ENCODE assay signal across 24 cellular contexts in genomic region chr22:20977019-20977418, GRCh38. TPM values are rescaled to one million over a fixed set of nuclear protein-coding genes. Genes with fewer than 3 reads are reported as not detected.
DNase-seq lines count a peak whose midpoint lies in the region; ATAC-seq, FAIRE-seq and TF ChIP-seq lines count a peak whose summit lies in the region.
"Had no signal": no experiment of that assay in that cellular context is flagged by ENCODE, and none has a peak within 500 bp of the region (broad histone marks: within the 10 kb centered on the region; RNA-seq: fewer than 3 reads in every experiment).

No MANE protein-coding gene starts in this region.

- H3K9me3 ChIP-seq in HEK293 (ENCODE audit: control insufficient read depth, insufficient read depth, low read depth, low read length) = no peaks in the 10 kb centered on the region
- peaks cover 11% of the 10 kb centered on the region for H3K9me3 ChIP-seq in K562 (replicated peaks; ENCODE audit: control insufficient read depth, insufficient read depth, low read depth, low read length)
- H3K9me3 ChIP-seq in neuronal stem cell (replicated peaks in 1 of 2; ENCODE audit: control insufficient read depth in 2 of 2, insufficient read depth in 1 of 2, low read depth in 1 of 2, low read length in 2 of 2) = peaks cover 7 to 9% of the 10 kb centered on the region in 2 donors
- H3K9me3 ChIP-seq in stomach = peaks cover 0 to 10% (median 8%) of the 10 kb centered on the region in 4 donors

- peaks cover 2% of the 10 kb centered on the region for H3K9me3 Mint-ChIP-seq in stimulated activated effector memory CD8-positive, alpha-beta T cell treated with anti-CD3 and anti-CD28 coated beads, Interleukin-12 subunit alpha, Interleukin-12 subunit beta, amount 100 ng/mL, for 72 hours

- no TSS peak for BruUV-seq in K562 (replicated peaks; lab: Mats Ljungman, UMichigan)

- H3K4me1 Mint-ChIP-seq in stimulated activated effector memory CD8-positive, alpha-beta T cell treated with anti-CD3 and anti-CD28 coated beads, Interleukin-12 subunit alpha, Interleukin-12 subunit beta, amount 100 ng/mL, for 72 hours = peaks cover 30% of the 10 kb centered on the region

- peak overlapping the region; percentile 22 for H4K91ac ChIP-seq in neuronal stem cell (ENCODE audit: low read depth, low read length, poor library complexity)

- H3K4me2 ChIP-seq in K562 (ENCODE audit: insufficient read depth, low read length) = no peak overlapping the region
- H3K4me2 ChIP-seq in neuronal stem cell (ENCODE audit: insufficient read depth, low read length, poor library complexity, severe bottlenecking) = no peak overlapping the region
- H3K4me2 ChIP-seq: GM23338 had no signal

- TF ChIP-seq RAD21 in K562 (CRISPR knock-in tag; conservative IDR thresholded peaks at IDR 0.05 in 1 of 2, IDR thresholded peaks at IDR 0.05 in 1 of 2) = no peak

- H3K9ac ChIP-seq in K562 (ENCODE audit: insufficient read depth in 1 of 2, low read depth in 2 of 2, low read length in 2 of 2) (peak overlapping the region in 1 of 2 experiments; percentile 66; a peak in 1 of 4 replicates), neuronal stem cell (ENCODE audit: low read depth, low read length, poor library complexity) (peak overlapping the region; percentile 10)

- H3K36me3 Mint-ChIP-seq in stimulated activated effector memory CD8-positive, alpha-beta T cell treated with anti-CD3 and anti-CD28 coated beads, Interleukin-12 subunit alpha, Interleukin-12 subunit beta, amount 100 ng/mL, for 72 hours = peaks cover 7% of the 10 kb centered on the region

- no peaks in the 10 kb centered on the region for H3K9me1 ChIP-seq in K562 (ENCODE audit: control insufficient read depth, insufficient read depth, low read length)

- CTCF ChIA-PET in HEK293 (lab: Yijun Ruan, JAX) (interaction anchor here (1.0 kb wide), 1 partner anchor 17 kb away, joined by 4 read pairs; no protein-coding TSS in a partner anchor), K562 (lab: Yijun Ruan, JAX; ENCODE audit: low intra/inter-chr PET ratio) (no interaction called here)

- TF ChIP-seq EP300 in K562 (IDR thresholded peaks at IDR 0.05; ENCODE audit: low read length) (no peak), stomach (IDR thresholded peaks at IDR 0.05) (no peak)

- H2AFZ ChIP-seq in K562 (ENCODE audit: low read depth, low read length) (no peak overlapping the region), neuronal stem cell (ENCODE audit: low read length) (no peak overlapping the region)
- H2AFZ ChIP-seq: GM23338 had no signal

- WGBS in K562 (ENCODE audit: insufficient coverage, low coverage, missing lambda C conversion rate) = 11% methylated on average over 11 of the region's 11 CpGs
- no CpG with 5 or more reads among the region's 11 CpGs for WGBS in neuronal stem cell (ENCODE audit: extremely low coverage in 2 of 2, insufficient read length in 2 of 2, insufficient replicate concordance in 1 of 2), 2 donors
- WGBS in stomach, 5 donors = 71 to 85% (median 80%) methylated on average over 9 to 11 of the region's 11 CpGs

- peak overlapping the region; percentile 82 for H3K23ac ChIP-seq in neuronal stem cell (ENCODE audit: low read depth, low read length, poor library complexity)

- FAIRE-seq in K562 (lab: Jason Lieb, UNC) = no peak
- FAIRE-seq: GM12891, GM18507 had no signal

- peak overlapping the region; percentile 69 for H2AK5ac ChIP-seq in neuronal stem cell (ENCODE audit: low read depth, low read length)

- H2BK15ac ChIP-seq in neuronal stem cell (ENCODE audit: low read length) = peak overlapping the region; percentile 16

- in situ Hi-C loops in K562 (cut with MboI) = no loop called here

- H3K27ac ChIP-seq in HEK293 (ENCODE audit: extremely low read depth, low read depth, low read length) (no peak overlapping the region), K562 (ENCODE audit: extremely low read depth, low read depth, low read length) (no peak overlapping the region), neuronal stem cell (replicated peaks; ENCODE audit: low read length) (no peak overlapping the region), stomach (no peak overlapping the region)

- H3K4me3 ChIP-seq in HEK293 (ENCODE audit: low read depth, low read length) (no peak overlapping the region), K562 (no peak overlapping the region), neuronal stem cell (ENCODE audit: low read length in 2 of 2) (no peak overlapping the region), stomach (no peak overlapping the region)
- H3K4me3 ChIP-seq: GM23338 had no signal

- H3K27me3 ChIP-seq in K562 (ENCODE audit: control insufficient read depth in 2 of 2, insufficient read depth in 2 of 2, low read length in 2 of 2) (peaks cover 37 to 55% of the 10 kb centered on the region in 2 experiments; a peak in 4 of 5 replicates), neuronal stem cell (ENCODE audit: control insufficient read depth in 3 of 3, insufficient read depth in 3 of 3, low read depth in 1 of 3, low read length in 3 of 3) (no peaks in the 10 kb centered on the region), stomach (peaks cover 0 to 17% (median 0%) of the 10 kb centered on the region in 3 donors)

- H3K36me3 ChIP-seq in HEK293 (ENCODE audit: control insufficient read depth in 2 of 2, insufficient read depth in 1 of 2, low read length in 2 of 2) (no peaks in the 10 kb centered on the region), K562 (ENCODE audit: control insufficient read depth, insufficient read depth, low read length) (no peaks in the 10 kb centered on the region), neuronal stem cell (replicated peaks in 1 of 2; ENCODE audit: control insufficient read depth in 2 of 2, insufficient read depth in 2 of 2, low read length in 2 of 2) (no peaks in the 10 kb centered on the region), stomach (no peaks in the 10 kb centered on the region)

- H2BK120ac ChIP-seq in neuronal stem cell (ENCODE audit: low read depth, low read length) = no peak overlapping the region

- peak overlapping the region; percentile 60 for H3K18ac ChIP-seq in neuronal stem cell (ENCODE audit: low read length)

- POLR2A ChIA-PET in HEK293 (lab: Yijun Ruan, JAX) = no interaction called here
- POLR2A ChIA-PET in K562 (lab: Yijun Ruan, JAX) = interaction anchor here (1.3 to 64.4 kb wide), 5 partner anchors 9 to 59 kb away, joined by 5 to 1556 read pairs (median 177); partner anchors contain the start of genes AIFM3, CRKL and THAP7

- H3K4me1 ChIP-seq in HEK293 (ENCODE audit: control insufficient read depth, insufficient read depth, low read length) (no peaks in the 10 kb centered on the region), K562 (replicated peaks in 1 of 2; ENCODE audit: control insufficient read depth in 2 of 2, insufficient read depth in 2 of 2, low read length in 2 of 2) (peaks cover 11 to 60% of the 10 kb centered on the region in 2 experiments), neuronal stem cell (ENCODE audit: control insufficient read depth in 2 of 2, insufficient read depth in 1 of 2, low read depth in 1 of 2, low read length in 2 of 2) (peaks cover 15 to 29% of the 10 kb centered on the region in 2 donors), stomach (peaks cover 24 to 28% (median 25%) of the 10 kb centered on the region in 4 donors)

- TF ChIP-seq CTCF in HEK293 (tag by site-specific recombination; IDR thresholded peaks at IDR 0.05) (no peak), K562 (IDR thresholded peaks at IDR 0.05 in 2 of 3, conservative IDR thresholded peaks at IDR 0.05 in 1 of 3; ENCODE audit: insufficient read depth in 2 of 3, low read depth in 1 of 3, low read length in 3 of 3) (no peak), stomach (IDR thresholded peaks at IDR 0.05) (no peak)

- H3K27ac Mint-ChIP-seq in stimulated activated effector memory CD8-positive, alpha-beta T cell treated with anti-CD3 and anti-CD28 coated beads, Interleukin-12 subunit alpha, Interleukin-12 subunit beta, amount 100 ng/mL, for 72 hours = no peak overlapping the region
- H3K27ac Mint-ChIP-seq: GM23338, H9, HFFc6 had no signal

- intact Hi-C loops in K562 (cut with micrococcal nuclease) = no loop called here
- intact Hi-C loops in stomach (cut with DNase I; ENCODE audit: low total_unique reads) = no loop called here

- no peak overlapping the region for H3K4ac ChIP-seq in neuronal stem cell (ENCODE audit: low read length)

- no peak overlapping the region for H2BK5ac ChIP-seq in neuronal stem cell (ENCODE audit: low read length)

- H3K4me3 Mint-ChIP-seq in stimulated activated effector memory CD8-positive, alpha-beta T cell treated with anti-CD3 and anti-CD28 coated beads, Interleukin-12 subunit alpha, Interleukin-12 subunit beta, amount 100 ng/mL, for 72 hours = no peak overlapping the region
- H3K4me3 Mint-ChIP-seq: CD4-positive, alpha-beta memory T cell; GM23338; HFFc6 had no signal

- no peak overlapping the region for H3K14ac ChIP-seq in neuronal stem cell (ENCODE audit: low read length)

- peak overlapping the region; percentile 69 for H2BK12ac ChIP-seq in neuronal stem cell (ENCODE audit: low read length)

- no peak overlapping the region for H4K8ac ChIP-seq in neuronal stem cell (ENCODE audit: low read depth, low read length)

- H3K79me2 ChIP-seq in K562 (ENCODE audit: control insufficient read depth, insufficient read depth, low read length) = peaks cover 9% of the 10 kb centered on the region; the same call in 2 of the 3 replicates

- DNase-seq in K562 (ENCODE audit: extremely low read depth in 1 of 4, low spot score in 3 of 4) (no peak), neuronal stem cell (ENCODE audit: low spot score) (no peak), stomach (no peak)
- DNase-seq in stimulated activated CD4-positive, alpha-beta T cell treated with anti-CD3 and anti-CD28 coated beads, Interleukin-12 subunit alpha, Interleukin-12 subunit beta, amount 100 ng/mL, for 4 hours = no peak
- no peak for DNase-seq in stimulated activated effector memory CD8-positive, alpha-beta T cell treated with anti-CD3 and anti-CD28 coated beads, Interleukin-12 subunit alpha, Interleukin-12 subunit beta, amount 100 ng/mL, for 72 hours (ENCODE audit: low spot score in 2 of 2)
- DNase-seq: C1 segment of cervical spinal cord; Calu3; CD4-positive, alpha-beta memory T cell; COR-L47; DMS53; DMS79 treated with DMSO at 0.1 percent for 48 hours; GF-D8; H9; HFFc6 had no signal

- peaks cover 5% of the 10 kb centered on the region for H4K20me1 ChIP-seq in K562 (replicated peaks; ENCODE audit: control insufficient read depth, insufficient read depth, low read length)

- no peak for ATAC-seq in K562
- no peak for ATAC-seq in stimulated activated effector memory CD8-positive, alpha-beta T cell treated with anti-CD3 and anti-CD28 coated beads, Interleukin-12 subunit alpha, Interleukin-12 subunit beta, amount 100 ng/mL, for 72 hours
- ATAC-seq: GM23338, HCT116 had no signal

- no peak for TF ChIP-seq POLR2A in K562 (conservative IDR thresholded peaks at IDR 0.05)
- no peak for TF ChIP-seq POLR2A in stomach (IDR thresholded peaks at IDR 0.05)

- no peaks in the 10 kb centered on the region for H3K79me1 ChIP-seq in neuronal stem cell (ENCODE audit: low read depth, low read length)

RNA-seq across cellular contexts. Expression of gene LZTR1, which starts 5.1 kb away (rescaled TPM):
- 338 and 754 TPM in 2 replicates for total RNA-seq in K562 (2011; cell fraction: chromatin; rRNA removed; ENCODE audit: low replicate concordance)
- 395 and 404 TPM in 2 replicates for total RNA-seq in K562 (2011; cell fraction: nucleolus; rRNA removed)
- 258 and 287 TPM in 2 replicates for total RNA-seq in K562 (2011; cell fraction: nucleoplasm; rRNA removed)
- total RNA-seq in K562 (2014; rRNA removed) (87.2 and 120 TPM in 2 replicates), K562 (2014; rRNA removed; fragmentation: Illumina TruSeq; extraction: Trizol) (46.4 and 63.0 TPM in 2 replicates), K562 (2015; rRNA removed; fragmentation: Illumina TruSeq; extraction: Trizol) (51.3 and 53.2 TPM in 2 replicates), K562 (2021) (132 and 135 TPM in 2 replicates), stomach (100 to 1,000 TPM in 1 of 5 donors, 10 to 100 TPM in 4; 21.6 to 148 (median 43.5) TPM)
- polyA plus RNA-seq in K562 (2011; rRNA removed) (63.0 and 88.5 TPM in 2 replicates), K562 (2014; fragmentation: Illumina TruSeq; extraction: Trizol) (74.3 and 89.8 TPM in 2 replicates), K562 (2014; fragmentation: Nextera tagmentation; extraction: Ambion mirVana) (1 to 10 TPM; 2.2 to 3.1 TPM), K562 (2014; rRNA removed) (115 and 129 TPM in 2 replicates), stomach (10 to 100 TPM; 13.7 to 33.7 (median 17.7) TPM)
- 50.8 and 68.8 TPM in 2 replicates for polyA plus RNA-seq in K562 (2011; cell fraction: cytosol; rRNA removed)
- 703 and 913 TPM in 2 replicates for polyA plus RNA-seq in K562 (2011; cell fraction: nucleus; rRNA removed)
- polyA plus RNA-seq in K562 (2012) = 80.6 and 93.5 TPM in 2 replicates
- 64.5 and 72.9 TPM in 2 replicates for polyA minus RNA-seq in K562 (2011; rRNA and poly(A)+ RNA removed)
- polyA minus RNA-seq in K562 (2011; cell fraction: cytosol; rRNA and poly(A)+ RNA removed) = 41.9 and 49.7 TPM in 2 replicates
- 188 and 205 TPM in 2 replicates for polyA minus RNA-seq in K562 (2011; cell fraction: nucleus; rRNA and poly(A)+ RNA removed)
- polyA plus RNA-seq in neuronal stem cell (2013, experiment 1 of 2) = 16.5 TPM
- 16.1 TPM for polyA plus RNA-seq in neuronal stem cell (2013, experiment 2 of 2)

RNA-seq across cellular contexts. Expression of gene AIFM3, which starts 10.0 kb away (rescaled TPM):
- total RNA-seq in K562 (2011; cell fraction: chromatin; rRNA removed; ENCODE audit: low replicate concordance) = 0.14 and 1.4 TPM in 2 replicates
- total RNA-seq in K562 (2011; cell fraction: nucleolus; rRNA removed) = 0.33 and 1.2 TPM in 2 replicates
- 0.53 and 0.81 TPM in 2 replicates for total RNA-seq in K562 (2011; cell fraction: nucleoplasm; rRNA removed)
- 0.14 TPM in 1 of 2 replicates, not detected in the other for total RNA-seq in K562 (2014; rRNA removed)
- total RNA-seq in K562 (2014; rRNA removed; fragmentation: Illumina TruSeq; extraction: Trizol) = 0.10 TPM in 1 of 2 replicates, not detected in the other
- total RNA-seq in K562 (2015; rRNA removed; fragmentation: Illumina TruSeq; extraction: Trizol) = 0.07 TPM in 1 of 2 replicates, not detected in the other
- total RNA-seq in K562 (2021) = 0.20 and 0.56 TPM in 2 replicates
- polyA plus RNA-seq in K562 (2011; rRNA removed) = 0.04 and 0.08 TPM in 2 replicates
- 0.06 TPM in 1 of 2 replicates, not detected in the other for polyA plus RNA-seq in K562 (2011; cell fraction: cytosol; rRNA removed)
- 0.80 and 0.87 TPM in 2 replicates for polyA plus RNA-seq in K562 (2011; cell fraction: nucleus; rRNA removed)
- polyA plus RNA-seq in K562 (2012) = 0.27 and 0.50 TPM in 2 replicates
- polyA plus RNA-seq in K562 (2014; fragmentation: Illumina TruSeq; extraction: Trizol) = 0.06 TPM in 1 of 2 replicates, not detected in the other
- under 1 TPM; 0.03 to 0.06 TPM for polyA plus RNA-seq in K562 (2014; fragmentation: Nextera tagmentation; extraction: Ambion mirVana)
- 0.15 TPM in 1 of 2 replicates, not detected in the other for polyA plus RNA-seq in K562 (2014; rRNA removed)
- 0.06 TPM in 1 of 2 replicates, not detected in the other for polyA minus RNA-seq in K562 (2011; rRNA and poly(A)+ RNA removed)
- polyA minus RNA-seq in K562 (2011; cell fraction: cytosol; rRNA and poly(A)+ RNA removed) = not detected in 2 replicates
- polyA minus RNA-seq in K562 (2011; cell fraction: nucleus; rRNA and poly(A)+ RNA removed) = 0.27 and 0.44 TPM in 2 replicates
- 3.9 TPM for polyA plus RNA-seq in neuronal stem cell (2013, experiment 1 of 2)
- 4.0 TPM for polyA plus RNA-seq in neuronal stem cell (2013, experiment 2 of 2)
- total RNA-seq in stomach = 100 to 1,000 TPM in 1 of 5 donors, under 1 TPM in 1, not detected in 3; 0.55 to 157 TPM
- polyA plus RNA-seq in stomach = 1 to 10 TPM in 2 of 3 donors, under 1 TPM in 1; 0.75 to 4.1 (median 2.1) TPM
- total RNA-seq: A673, H4 had no signal
- polyA plus RNA-seq: CD4-positive, alpha-beta memory T cell had no signal

RNA-seq across cellular contexts. Expression of gene THAP7, which starts 24.9 kb away (rescaled TPM):
- 90.2 and 332 TPM in 2 replicates for total RNA-seq in K562 (2011; cell fraction: chromatin; rRNA removed; ENCODE audit: low replicate concordance)
- total RNA-seq in K562 (2011; cell fraction: nucleolus; rRNA removed) = 398 and 463 TPM in 2 replicates
- total RNA-seq in K562 (2011; cell fraction: nucleoplasm; rRNA removed) = 158 and 211 TPM in 2 replicates
- 245 and 323 TPM in 2 replicates for total RNA-seq in K562 (2014; rRNA removed)
- 32.0 and 35.6 TPM in 2 replicates for total RNA-seq in K562 (2014; rRNA removed; fragmentation: Illumina TruSeq; extraction: Trizol)
- 120 and 129 TPM in 2 replicates for total RNA-seq in K562 (2015; rRNA removed; fragmentation: Illumina TruSeq; extraction: Trizol)
- total RNA-seq in K562 (2021) = 169 and 183 TPM in 2 replicates
- polyA plus RNA-seq in K562 (2011; rRNA removed) = 75.4 and 94.6 TPM in 2 replicates
- 137 and 308 TPM in 2 replicates for polyA plus RNA-seq in K562 (2011; cell fraction: cytosol; rRNA removed)
- polyA plus RNA-seq in K562 (2011; cell fraction: nucleus; rRNA removed) = 202 and 335 TPM in 2 replicates
- 114 and 118 TPM in 2 replicates for polyA plus RNA-seq in K562 (2012)
- polyA plus RNA-seq in K562 (2014; fragmentation: Illumina TruSeq; extraction: Trizol) = 84.1 and 121 TPM in 2 replicates
- 10 to 100 TPM in 1 of 2 experiments, 1 to 10 TPM in 1; 7.9 to 33.1 TPM for polyA plus RNA-seq in K562 (2014; fragmentation: Nextera tagmentation; extraction: Ambion mirVana)
- polyA plus RNA-seq in K562 (2014; rRNA removed) = 263 and 266 TPM in 2 replicates
- polyA minus RNA-seq in K562 (2011; rRNA and poly(A)+ RNA removed) = 39.0 and 48.5 TPM in 2 replicates
- 53.5 and 55.4 TPM in 2 replicates for polyA minus RNA-seq in K562 (2011; cell fraction: cytosol; rRNA and poly(A)+ RNA removed)
- 261 and 385 TPM in 2 replicates for polyA minus RNA-seq in K562 (2011; cell fraction: nucleus; rRNA and poly(A)+ RNA removed)
- 26.5 TPM for polyA plus RNA-seq in neuronal stem cell (2013, experiment 1 of 2)
- 28.4 TPM for polyA plus RNA-seq in neuronal stem cell (2013, experiment 2 of 2)
- total RNA-seq in stomach = 10 to 100 TPM in 4 of 5 donors, 1 to 10 TPM in 1; 5.8 to 57.2 (median 17.4) TPM
- polyA plus RNA-seq in stomach = 10 to 100 TPM; 39.6 to 45.1 (median 44.7) TPM

RNA-seq across cellular contexts. Expression of gene P2RX6, which starts 37.9 kb away (rescaled TPM):
- total RNA-seq in K562 (2011; cell fraction: chromatin; rRNA removed; ENCODE audit: low replicate concordance) = 8.3 and 26.4 TPM in 2 replicates
- 15.5 and 19.3 TPM in 2 replicates for total RNA-seq in K562 (2011; cell fraction: nucleolus; rRNA removed)
- total RNA-seq in K562 (2011; cell fraction: nucleoplasm; rRNA removed) = 13.6 and 14.4 TPM in 2 replicates
- total RNA-seq in K562 (2014; rRNA removed) (1.5 and 1.9 TPM in 2 replicates), K562 (2014; rRNA removed; fragmentation: Illumina TruSeq; extraction: Trizol) (0.77 and 1.0 TPM in 2 replicates), K562 (2015; rRNA removed; fragmentation: Illumina TruSeq; extraction: Trizol) (1.6 and 1.7 TPM in 2 replicates), K562 (2021) (2.3 and 2.7 TPM in 2 replicates), stomach (under 1 TPM in 1 of 5 donors, not detected in 4; 0.55 TPM)
- polyA plus RNA-seq in K562 (2011; rRNA removed) (1.2 and 1.5 TPM in 2 replicates), K562 (2014; fragmentation: Illumina TruSeq; extraction: Trizol) (1.3 and 1.5 TPM in 2 replicates), K562 (2014; fragmentation: Nextera tagmentation; extraction: Ambion mirVana) (under 1 TPM in 1 of 2 experiments, not detected in 1; 0.01 TPM), K562 (2014; rRNA removed) (3.7 and 3.9 TPM in 2 replicates), stomach (under 1 TPM in 2 of 3 donors, not detected in 1; 0.10 to 0.31 TPM)
- polyA plus RNA-seq in K562 (2011; cell fraction: cytosol; rRNA removed) = 1.4 and 2.2 TPM in 2 replicates
- 16.2 and 34.8 TPM in 2 replicates for polyA plus RNA-seq in K562 (2011; cell fraction: nucleus; rRNA removed)
- 4.7 and 7.9 TPM in 2 replicates for polyA plus RNA-seq in K562 (2012)
- polyA minus RNA-seq in K562 (2011; rRNA and poly(A)+ RNA removed) = 1.6 and 2.5 TPM in 2 replicates
- polyA minus RNA-seq in K562 (2011; cell fraction: cytosol; rRNA and poly(A)+ RNA removed) = 1.0 TPM in 1 of 2 replicates, not detected in the other
- 5.6 and 7.5 TPM in 2 replicates for polyA minus RNA-seq in K562 (2011; cell fraction: nucleus; rRNA and poly(A)+ RNA removed)
- polyA plus RNA-seq in neuronal stem cell (2013, experiment 1 of 2) = 0.43 TPM
- polyA plus RNA-seq in neuronal stem cell (2013, experiment 2 of 2) = 0.53 TPM
- total RNA-seq: GM23338, H9 had no signal
- polyA plus RNA-seq: GM23338 had no signal

RNA-seq across cellular contexts. Expression of gene SLC7A4, which starts 55.3 kb away (rescaled TPM):
- not detected in 2 replicates for total RNA-seq in K562 (2011; cell fraction: chromatin; rRNA removed; ENCODE audit: low replicate concordance)
- total RNA-seq in K562 (2011; cell fraction: nucleolus; rRNA removed) = not detected in 2 replicates
- total RNA-seq in K562 (2011; cell fraction: nucleoplasm; rRNA removed) = not detected in 2 replicates
- total RNA-seq in K562 (2014; rRNA removed) (not detected in 2 replicates), K562 (2014; rRNA removed; fragmentation: Illumina TruSeq; extraction: Trizol) (not detected in 2 replicates), K562 (2015; rRNA removed; fragmentation: Illumina TruSeq; extraction: Trizol) (not detected in 2 replicates), K562 (2021) (not detected in 2 replicates), stomach (under 1 TPM in 1 of 5 donors, not detected in 4; 0.18 TPM)
- polyA plus RNA-seq in K562 (2011; rRNA removed) (not detected in 2 replicates), K562 (2014; fragmentation: Illumina TruSeq; extraction: Trizol) (not detected in 2 replicates), K562 (2014; fragmentation: Nextera tagmentation; extraction: Ambion mirVana) (not detected), K562 (2014; rRNA removed) (not detected in 2 replicates), stomach (1 to 10 TPM in 1 of 3 donors, under 1 TPM in 1, not detected in 1; 0.12 to 1.0 TPM)
- polyA plus RNA-seq in K562 (2011; cell fraction: cytosol; rRNA removed) = 0.07 TPM in 1 of 2 replicates, not detected in the other
- not detected in 2 replicates for polyA plus RNA-seq in K562 (2011; cell fraction: nucleus; rRNA removed)
- 0.03 and 0.14 TPM in 2 replicates for polyA plus RNA-seq in K562 (2012)
- polyA minus RNA-seq in K562 (2011; rRNA and poly(A)+ RNA removed) = not detected in 2 replicates
- not detected in 2 replicates for polyA minus RNA-seq in K562 (2011; cell fraction: cytosol; rRNA and poly(A)+ RNA removed)
- not detected in 2 replicates for polyA minus RNA-seq in K562 (2011; cell fraction: nucleus; rRNA and poly(A)+ RNA removed)
- polyA plus RNA-seq in neuronal stem cell (2013, experiment 1 of 2) = 0.18 TPM
- polyA plus RNA-seq in neuronal stem cell (2013, experiment 2 of 2) = 0.24 TPM
- total RNA-seq: A172; A673; CD4-positive, alpha-beta memory T cell; Daoy; G401; H4 had no signal
